In genomic region chr15:89450076-89451006, GRCh38 we compare ENCODE assay signal across 29 cellular contexts. TPM values are rescaled to one million over a fixed set of nuclear protein-coding genes. Genes with fewer than 3 reads are reported as not detected.
DNase-seq lines count a peak whose midpoint lies in the region; ATAC-seq and TF ChIP-seq lines count a peak whose summit lies in the region.
"Had no signal": no experiment of that assay in that cellular context is flagged by ENCODE, and none has a peak within 500 bp of the region (broad histone marks: within the 10 kb centered on the region; RNA-seq: fewer than 3 reads in every experiment).

No MANE protein-coding gene starts in this region.

- POLR2A ChIA-PET in PC-3 (lab: Charles Lee; ENCODE audit: unreplicated experiment): no interaction called here
- POLR2A ChIA-PET in naive thymus-derived CD4-positive, alpha-beta T cell (lab: Charles Lee): no interaction called here

- no peak overlapping the region for H3K9ac ChIP-seq in PC-3 (ENCODE audit: low read length)
- no peak overlapping the region for H3K9ac ChIP-seq in mesendoderm (ENCODE audit: low read length)

- H3K9me3 Mint-ChIP-seq in brain (peaks cover 0 to 3% (median 0%) of the 10 kb centered on the region in 5 experiments), chondrocyte (ENCODE audit: low read depth) (no peaks in the 10 kb centered on the region)
- H3K9me3 Mint-ChIP-seq in naive thymus-derived CD4-positive, alpha-beta T cell: peaks cover 0 to 4% (median 0%) of the 10 kb centered on the region in 11 donors
- H3K9me3 Mint-ChIP-seq: central memory CD8-positive, alpha-beta T cell; HFFc6 had no signal

- no peaks in the 10 kb centered on the region for H3K36me3 Mint-ChIP-seq in brain
- H3K36me3 Mint-ChIP-seq in naive thymus-derived CD4-positive, alpha-beta T cell: no peaks in the 10 kb centered on the region
- no peaks in the 10 kb centered on the region for H3K36me3 Mint-ChIP-seq in chondrocyte (ENCODE audit: low read depth)
- H3K36me3 Mint-ChIP-seq: naive thymus-derived CD8-positive, alpha-beta T cell had no signal

- ATAC-seq in PC-3 (peak; percentile 52), GM21447 (IDR thresholded peaks at IDR 0.05; ENCODE audit: unreplicated experiment) (no peak)
- ATAC-seq in naive thymus-derived CD4-positive, alpha-beta T cell: no peak
- ATAC-seq: activated CD4-positive, alpha-beta T cell treated with anti-CD3 and anti-CD28 coated beads for 36 hours; naive thymus-derived CD8-positive, alpha-beta T cell had no signal

- peak overlapping the region in 4 of 5 experiments; percentile 0 to 88 (median 58) for H3K27ac Mint-ChIP-seq in brain
- H3K27ac Mint-ChIP-seq in naive thymus-derived CD4-positive, alpha-beta T cell: no peak overlapping the region
- no peak overlapping the region for H3K27ac Mint-ChIP-seq in chondrocyte (ENCODE audit: unreplicated experiment)
- H3K27ac Mint-ChIP-seq: activated CD4-positive, alpha-beta T cell treated with anti-CD3 and anti-CD28 coated beads for 36 hours; HFFc6; naive thymus-derived CD8-positive, alpha-beta T cell had no signal

- no TSS peak for BruUV-seq in PC-3 (replicated peaks; lab: Mats Ljungman, UMichigan)

- H3K79me1 ChIP-seq in mesendoderm (ENCODE audit: low read length): no peaks in the 10 kb centered on the region

- H3K27me3 ChIP-seq in PC-3 (ENCODE audit: low read length) (no peaks in the 10 kb centered on the region), mesendoderm (ENCODE audit: insufficient read depth, low read length, poor library complexity) (no peaks in the 10 kb centered on the region)
- H3K27me3 ChIP-seq in naive thymus-derived CD4-positive, alpha-beta T cell (ENCODE audit: control insufficient read depth in 2 of 2, insufficient read depth in 2 of 2, low read length in 2 of 2): no peaks in the 10 kb centered on the region
- H3K27me3 ChIP-seq: SJSA1 had no signal

- H3K9me2 ChIP-seq in PC-3 (replicated peaks; ENCODE audit: low read length): no peaks in the 10 kb centered on the region

- H3K27me3 Mint-ChIP-seq in brain (peaks cover 8% of the 10 kb centered on the region), chondrocyte (ENCODE audit: low read depth) (peaks cover 37% of the 10 kb centered on the region)
- peaks cover 33 to 75% (median 46%) of the 10 kb centered on the region in 5 donors for H3K27me3 Mint-ChIP-seq in naive thymus-derived CD4-positive, alpha-beta T cell

- TF ChIP-seq CTCF in PC-3 (conservative IDR thresholded peaks at IDR 0.05; ENCODE audit: low read depth, low read length): no peak
- TF ChIP-seq CTCF in brain (conservative IDR thresholded peaks at IDR 0.05): no peak
- no peak for TF ChIP-seq CTCF in chondrocyte (IDR thresholded peaks at IDR 0.05)

- H2BK5ac ChIP-seq in mesendoderm (ENCODE audit: low read length): no peak overlapping the region

- intact Hi-C loops in PC-3 (cut with micrococcal nuclease): no loop called here
- intact Hi-C loops in naive thymus-derived CD4-positive, alpha-beta T cell (cut with micrococcal nuclease): no loop called here

- DNase-seq in ELF-1 (ENCODE audit: low read depth, low spot score) (peak; percentile 51), PC-3 (peak; percentile 61), mesendoderm (peak; percentile 40), chondrocyte (ENCODE audit: low spot score) (no peak)
- no peak for DNase-seq in naive thymus-derived CD4-positive, alpha-beta T cell
- DNase-seq: activated CD4-positive, alpha-beta T cell treated with anti-CD3 and anti-CD28 coated beads for 36 hours; activated CD8-positive, alpha-beta memory T cell treated with anti-CD3 and anti-CD28 coated beads for 24 hours; activated T-cell treated with anti-CD3 and anti-CD28 coated beads, Interleukin-2, amount 50 U/mL, for 1 hour; Calu3; DMS79 treated with DMSO at 0.1 percent for 48 hours; HFFc6; Kasumi-1; left ventricle myocardium inferior; midbrain; naive thymus-derived CD8-positive, alpha-beta T cell; NCI-H1092; NCI-H187; NCI-H2171; NCI-H524; T-helper 2 cell; upper lobe of left lung had no signal

- H3K4me2 ChIP-seq in PC-3 (ENCODE audit: low read length) (peak overlapping the region; percentile 82), mesendoderm (ENCODE audit: low read length) (no peak overlapping the region)

- H3K4me3 ChIP-seq in PC-3 (ENCODE audit: low read length): peak overlapping the region; percentile 44; the same call in 1 of the 2 replicates
- H3K4me3 ChIP-seq in mesendoderm (ENCODE audit: low read length): no peak overlapping the region
- H3K4me3 ChIP-seq in naive thymus-derived CD4-positive, alpha-beta T cell (ENCODE audit: low read length): no peak overlapping the region
- H3K4me3 ChIP-seq: dorsolateral prefrontal cortex, left ventricle myocardium inferior, SJSA1, upper lobe of left lung had no signal

- H3K4ac ChIP-seq in mesendoderm (ENCODE audit: low read depth, low read length): no peak overlapping the region

- H2AFZ ChIP-seq in PC-3 (ENCODE audit: low read length): peak overlapping the region; percentile 66

- no peaks in the 10 kb centered on the region for H3F3A ChIP-seq in PC-3 (ENCODE audit: low read length, unreplicated experiment)

- no peak overlapping the region for H3K56ac ChIP-seq in mesendoderm (ENCODE audit: low read length)

- H3K79me2 ChIP-seq in PC-3 (ENCODE audit: low read length) (no peaks in the 10 kb centered on the region), mesendoderm (ENCODE audit: control insufficient read depth, insufficient read depth, low read length) (no peaks in the 10 kb centered on the region)

- no peak overlapping the region for H3K27ac ChIP-seq in PC-3 (ENCODE audit: low read length)
- no peak overlapping the region for H3K27ac ChIP-seq in mesendoderm (ENCODE audit: low read depth, low read length)
- H3K27ac ChIP-seq in naive thymus-derived CD4-positive, alpha-beta T cell (ENCODE audit: low read depth, low read length): no peak overlapping the region
- H3K27ac ChIP-seq: C4-2B, dorsolateral prefrontal cortex, left ventricle myocardium inferior, SJSA1, upper lobe of left lung had no signal

- H2BK15ac ChIP-seq in mesendoderm (replicated peaks; ENCODE audit: low read depth): no peak overlapping the region

- CTCF ChIA-PET in PC-3 (lab: Charles Lee): interaction anchor here (0.7 kb wide), 1 partner anchor 20 kb away, joined by 4 read pairs; no protein-coding TSS in a partner anchor
- CTCF ChIA-PET in naive thymus-derived CD4-positive, alpha-beta T cell (lab: Charles Lee): no interaction called here

- H3K4me3 Mint-ChIP-seq in brain (no peak overlapping the region), chondrocyte (ENCODE audit: unreplicated experiment) (no peak overlapping the region)
- no peak overlapping the region for H3K4me3 Mint-ChIP-seq in naive thymus-derived CD4-positive, alpha-beta T cell
- H3K4me3 Mint-ChIP-seq: activated CD4-positive, alpha-beta T cell treated with anti-CD3 and anti-CD28 coated beads for 36 hours; central memory CD8-positive, alpha-beta T cell; HFFc6; naive thymus-derived CD8-positive, alpha-beta T cell had no signal

- peaks cover 68% of the 10 kb centered on the region for H3K4me1 Mint-ChIP-seq in brain
- no peaks in the 10 kb centered on the region for H3K4me1 Mint-ChIP-seq in naive thymus-derived CD4-positive, alpha-beta T cell
- no peaks in the 10 kb centered on the region for H3K4me1 Mint-ChIP-seq in chondrocyte (ENCODE audit: low read depth)
- H3K4me1 Mint-ChIP-seq: activated CD4-positive, alpha-beta T cell treated with anti-CD3 and anti-CD28 coated beads for 36 hours; central memory CD8-positive, alpha-beta T cell; naive thymus-derived CD8-positive, alpha-beta T cell had no signal

- no peak overlapping the region for H2AK5ac ChIP-seq in mesendoderm (ENCODE audit: low read length)

- no peaks in the 10 kb centered on the region for H3K9me3 ChIP-seq in PC-3 (ENCODE audit: low read length)
- H3K9me3 ChIP-seq in naive thymus-derived CD4-positive, alpha-beta T cell (ENCODE audit: control insufficient read depth in 2 of 3, low read length in 3 of 3): no peaks in the 10 kb centered on the region
- H3K9me3 ChIP-seq: left ventricle myocardium inferior, SJSA1, upper lobe of left lung had no signal

- H3K4me1 ChIP-seq in PC-3 (ENCODE audit: insufficient read depth, low read length) (peaks cover 32% of the 10 kb centered on the region), mesendoderm (ENCODE audit: control insufficient read depth, low read depth, low read length) (no peaks in the 10 kb centered on the region)
- no peaks in the 10 kb centered on the region for H3K4me1 ChIP-seq in naive thymus-derived CD4-positive, alpha-beta T cell (ENCODE audit: control insufficient read depth in 2 of 2, insufficient read depth in 2 of 2, low read length in 2 of 2)
- H3K4me1 ChIP-seq: left ventricle myocardium inferior, SJSA1, upper lobe of left lung had no signal

- H2BK120ac ChIP-seq in mesendoderm (ENCODE audit: low read depth, low read length): no peak overlapping the region

- no peak overlapping the region for H4K5ac ChIP-seq in mesendoderm (ENCODE audit: low read length)

- H3K36me3 ChIP-seq in PC-3 (ENCODE audit: low read depth, low read length) (no peaks in the 10 kb centered on the region), mesendoderm (ENCODE audit: control insufficient read depth, insufficient read depth, low read length) (no peaks in the 10 kb centered on the region)
- no peaks in the 10 kb centered on the region for H3K36me3 ChIP-seq in naive thymus-derived CD4-positive, alpha-beta T cell (ENCODE audit: control insufficient read depth in 2 of 3, insufficient read depth in 3 of 3, low read length in 3 of 3)
- H3K36me3 ChIP-seq: left ventricle myocardium inferior, SJSA1, upper lobe of left lung had no signal

- H3K23ac ChIP-seq in mesendoderm (ENCODE audit: low read length): no peak overlapping the region

- H4K8ac ChIP-seq in mesendoderm (ENCODE audit: low read depth, low read length): no peak overlapping the region

- no CpG with 5 or more reads among the region's 11 CpGs for WGBS in mesendoderm (ENCODE audit: extremely low coverage, insufficient coverage, low lambda C conversion rate)

- H3K18ac ChIP-seq in mesendoderm (ENCODE audit: low read length): no peak overlapping the region

- H4K20me1 ChIP-seq in PC-3 (ENCODE audit: low read length): no peaks in the 10 kb centered on the region

RNA-seq across cellular contexts. Expression of gene RHCG, which starts 46.0 kb away (rescaled TPM):
- total RNA-seq in PC-3 (2014; rRNA removed): not detected in 2 replicates
- polyA plus RNA-seq in brain (ENCODE audit: insufficient read depth, low read depth, low replicate concordance): 4.0 TPM
- polyA plus RNA-seq in mesendoderm (2013, experiment 1 of 2): 0.04 TPM
- polyA plus RNA-seq in mesendoderm (2013, experiment 2 of 2): 0.03 TPM
- not detected for total RNA-seq in naive thymus-derived CD4-positive, alpha-beta T cell
- polyA plus RNA-seq in naive thymus-derived CD4-positive, alpha-beta T cell: not detected
- not detected in 3 replicates for total RNA-seq in chondrocyte
- total RNA-seq: activated CD4-positive, alpha-beta T cell treated with anti-CD3 and anti-CD28 coated beads for 36 hours; endothelial cell of umbilical vein; HFFc6; naive thymus-derived CD8-positive, alpha-beta T cell; osteoblast; SJSA1; upper lobe of left lung had no signal
- polyA plus RNA-seq: endothelial cell of umbilical vein; naive thymus-derived CD8-positive, alpha-beta T cell had no signal

Comparison
In these comparisons a context has a peak if more than half of its experiments do, and no peak if none do; other contexts are left out.
1. DNase-seq: peak in ELF-1 (single experiment), PC-3 (single experiment) and mesendoderm (single experiment); none in naive thymus-derived CD4-positive, alpha-beta T cell (0 of 9) and chondrocyte (single experiment).
2. H3K27ac Mint-ChIP-seq: peak in brain (4 of 5); none in naive thymus-derived CD4-positive, alpha-beta T cell (0 of 9) and chondrocyte (single experiment).